In the genomic region with DNA sequence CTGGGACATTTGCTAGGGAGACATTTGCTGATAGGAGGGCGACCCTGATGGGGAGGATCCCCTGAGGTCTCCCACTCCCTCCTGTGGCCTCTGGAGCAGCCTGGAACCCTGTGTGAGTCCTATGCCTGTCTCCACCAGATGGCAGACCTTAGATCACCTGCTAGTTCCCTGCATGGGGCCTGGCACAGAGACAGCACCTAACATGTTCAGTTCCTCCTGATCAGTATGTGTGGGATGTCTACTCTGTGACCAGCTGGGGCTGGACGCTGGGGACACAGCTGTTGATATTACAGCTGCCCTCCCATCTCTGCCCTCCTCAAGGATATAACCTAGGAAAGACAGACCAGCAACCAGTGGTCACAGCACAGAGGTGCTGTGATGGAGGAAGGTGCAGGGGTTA, we compare ENCODE assay signal across 8 cellular contexts. TPM values are rescaled to one million over a fixed set of nuclear protein-coding genes. Genes with fewer than 3 reads are reported as not detected.
DNase-seq lines count a peak whose midpoint lies in the region; ATAC-seq and TF ChIP-seq lines count a peak whose summit lies in the region.

No MANE protein-coding gene starts in this region.

- TF ChIP-seq RAD21 in Ishikawa (IDR thresholded peaks at IDR 0.05; ENCODE audit: low read depth): peak; percentile 30; the same call in 1 of the 2 replicates

- ATAC-seq in activated CD4-positive, CD25-positive, alpha-beta regulatory T cell treated with anti-CD3 and anti-CD28 coated beads, Interleukin-2, amount 50 U/mL, for 24 hours: no peak
- no peak for ATAC-seq in HG02840 (IDR thresholded peaks at IDR 0.05; ENCODE audit: low FRiP score, unreplicated experiment)
- ATAC-seq in GM19035 (IDR thresholded peaks at IDR 0.05; ENCODE audit: unreplicated experiment): no peak

- no peak for TF ChIP-seq EP300 in Ishikawa (IDR thresholded peaks at IDR 0.05; ENCODE audit: borderline replicate concordance)

- TF ChIP-seq CTCF in fibroblast of villous mesenchyme (IDR thresholded peaks at IDR 0.05; ENCODE audit: insufficient read depth, low read depth, low read length): peak; percentile 14

- H3K4me3 ChIP-seq in fibroblast of villous mesenchyme (ENCODE audit: low read depth, low read length): no peak overlapping the region

- peak; percentile 34 for DNase-seq in activated CD4-positive, CD25-positive, alpha-beta regulatory T cell treated with anti-CD3 and anti-CD28 coated beads, Interleukin-2, amount 50 U/mL, for 72 hours
- DNase-seq in UCSD-AML1 (lab: John Stamatoyannopoulos, UW; ENCODE audit: unreplicated experiment) (peak; percentile 51), fibroblast of villous mesenchyme (ENCODE audit: low read depth) (no peak), GM19238 (ENCODE audit: insufficient read length, low spot score) (no peak)

TF ChIP-seq in Ishikawa, 13 proteins besides CTCF, POLR2A, EP300 and RAD21:
- no peak for TF ChIP-seq TEAD4 (IDR thresholded peaks at IDR 0.05)
- 0 out of 2 replicates have a peak, but pooled peaks have one; percentile 10 for TF ChIP-seq NFIC (IDR thresholded peaks at IDR 0.05)

RNA-seq across cellular contexts. Expression of gene ADCY7, which starts 1.1 kb away (rescaled TPM):
- total RNA-seq in fibroblast of villous mesenchyme: 39.9 and 44.9 TPM in 2 replicates

Comparison
In these comparisons a context has a peak if more than half of its experiments do, and no peak if none do; other contexts are left out.
1. DNase-seq: peak in activated CD4-positive, CD25-positive, alpha-beta regulatory T cell treated with anti-CD3 and anti-CD28 coated beads, Interleukin-2, amount 50 U/mL, for 72 hours (single experiment) and UCSD-AML1 (single experiment); none in fibroblast of villous mesenchyme (single experiment) and GM19238 (single experiment).